In the genomic region with DNA sequence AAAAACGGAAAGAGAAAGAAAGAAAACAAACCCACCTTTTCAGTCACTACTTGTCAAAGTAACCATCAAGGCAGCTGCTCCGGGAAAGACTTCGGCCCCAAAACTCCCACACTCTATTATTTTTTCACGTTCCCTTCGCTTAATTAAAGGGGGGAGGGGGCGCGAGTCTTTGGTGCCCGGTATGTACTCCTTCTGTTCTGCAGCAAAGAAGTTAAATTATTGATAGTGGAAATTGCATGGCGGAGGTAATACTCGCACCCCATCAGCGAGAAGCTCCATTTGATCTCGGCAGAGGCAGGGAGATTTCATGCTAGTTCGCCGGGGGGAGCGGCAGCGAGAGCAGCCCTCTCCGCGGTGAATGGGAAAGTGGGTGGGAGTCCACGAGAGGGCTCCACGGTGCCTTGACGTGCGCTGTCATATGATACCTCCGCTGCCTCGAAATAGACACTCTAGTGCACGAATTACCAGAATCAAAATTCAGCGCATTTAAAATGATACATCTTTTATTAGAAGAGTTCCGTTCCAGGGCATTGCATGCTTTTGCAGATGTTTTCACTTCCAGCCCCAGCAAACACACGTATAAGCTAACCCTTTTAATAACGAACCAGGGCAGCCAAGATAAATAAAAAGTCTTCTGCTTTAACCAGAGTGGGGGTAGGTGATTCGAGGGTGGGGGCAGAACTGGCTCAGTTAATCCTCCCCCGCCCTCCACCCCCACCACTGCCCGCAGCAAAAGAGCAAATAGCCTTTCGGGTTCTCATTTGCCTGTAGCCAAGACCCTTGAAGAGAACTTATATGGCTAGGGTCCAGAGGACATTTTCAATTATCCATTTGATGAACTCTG, we compare ENCODE assay signal across 1 cellular context.
TF ChIP-seq lines count a peak whose summit lies in the region.

No MANE protein-coding gene starts in this region.

TF ChIP-seq in HEK293, 187 proteins besides CTCF, POLR2A, EP300 and RAD21 (continued from another document):
- TF ChIP-seq ZNF394 (tag by site-specific recombination; IDR thresholded peaks at IDR 0.05; ENCODE audit: borderline replicate concordance), result no peak
- no peak for TF ChIP-seq SCRT2 (tag by site-specific recombination; IDR thresholded peaks at IDR 0.05)
- TF ChIP-seq, protein P1, sequence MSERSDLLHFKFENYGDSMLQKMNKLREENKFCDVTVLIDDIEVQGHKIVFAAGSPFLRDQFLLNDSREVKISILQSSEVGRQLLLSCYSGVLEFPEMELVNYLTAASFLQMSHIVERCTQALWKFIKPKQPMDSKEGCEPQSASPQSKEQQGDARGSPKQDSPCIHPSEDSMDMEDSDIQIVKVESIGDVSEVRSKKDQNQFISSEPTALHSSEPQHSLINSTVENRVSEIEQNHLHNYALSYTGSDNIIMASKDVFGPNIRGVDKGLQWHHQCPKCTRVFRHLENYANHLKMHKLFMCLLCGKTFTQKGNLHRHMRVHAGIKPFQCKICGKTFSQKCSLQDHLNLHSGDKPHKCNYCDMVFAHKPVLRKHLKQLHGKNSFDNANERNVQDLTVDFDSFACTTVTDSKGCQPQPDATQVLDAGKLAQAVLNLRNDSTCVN (tag by site-specific recombination; optimal IDR thresholded peaks at IDR 0.05), result no peak
- TF ChIP-seq, protein P2, sequence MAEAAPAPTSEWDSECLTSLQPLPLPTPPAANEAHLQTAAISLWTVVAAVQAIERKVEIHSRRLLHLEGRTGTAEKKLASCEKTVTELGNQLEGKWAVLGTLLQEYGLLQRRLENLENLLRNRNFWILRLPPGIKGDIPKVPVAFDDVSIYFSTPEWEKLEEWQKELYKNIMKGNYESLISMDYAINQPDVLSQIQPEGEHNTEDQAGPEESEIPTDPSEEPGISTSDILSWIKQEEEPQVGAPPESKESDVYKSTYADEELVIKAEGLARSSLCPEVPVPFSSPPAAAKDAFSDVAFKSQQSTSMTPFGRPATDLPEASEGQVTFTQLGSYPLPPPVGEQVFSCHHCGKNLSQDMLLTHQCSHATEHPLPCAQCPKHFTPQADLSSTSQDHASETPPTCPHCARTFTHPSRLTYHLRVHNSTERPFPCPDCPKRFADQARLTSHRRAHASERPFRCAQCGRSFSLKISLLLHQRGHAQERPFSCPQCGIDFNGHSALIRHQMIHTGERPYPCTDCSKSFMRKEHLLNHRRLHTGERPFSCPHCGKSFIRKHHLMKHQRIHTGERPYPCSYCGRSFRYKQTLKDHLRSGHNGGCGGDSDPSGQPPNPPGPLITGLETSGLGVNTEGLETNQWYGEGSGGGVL (tag by site-specific recombination; IDR thresholded peaks at IDR 0.05), result peak; percentile 61
- TF ChIP-seq, protein P3, sequence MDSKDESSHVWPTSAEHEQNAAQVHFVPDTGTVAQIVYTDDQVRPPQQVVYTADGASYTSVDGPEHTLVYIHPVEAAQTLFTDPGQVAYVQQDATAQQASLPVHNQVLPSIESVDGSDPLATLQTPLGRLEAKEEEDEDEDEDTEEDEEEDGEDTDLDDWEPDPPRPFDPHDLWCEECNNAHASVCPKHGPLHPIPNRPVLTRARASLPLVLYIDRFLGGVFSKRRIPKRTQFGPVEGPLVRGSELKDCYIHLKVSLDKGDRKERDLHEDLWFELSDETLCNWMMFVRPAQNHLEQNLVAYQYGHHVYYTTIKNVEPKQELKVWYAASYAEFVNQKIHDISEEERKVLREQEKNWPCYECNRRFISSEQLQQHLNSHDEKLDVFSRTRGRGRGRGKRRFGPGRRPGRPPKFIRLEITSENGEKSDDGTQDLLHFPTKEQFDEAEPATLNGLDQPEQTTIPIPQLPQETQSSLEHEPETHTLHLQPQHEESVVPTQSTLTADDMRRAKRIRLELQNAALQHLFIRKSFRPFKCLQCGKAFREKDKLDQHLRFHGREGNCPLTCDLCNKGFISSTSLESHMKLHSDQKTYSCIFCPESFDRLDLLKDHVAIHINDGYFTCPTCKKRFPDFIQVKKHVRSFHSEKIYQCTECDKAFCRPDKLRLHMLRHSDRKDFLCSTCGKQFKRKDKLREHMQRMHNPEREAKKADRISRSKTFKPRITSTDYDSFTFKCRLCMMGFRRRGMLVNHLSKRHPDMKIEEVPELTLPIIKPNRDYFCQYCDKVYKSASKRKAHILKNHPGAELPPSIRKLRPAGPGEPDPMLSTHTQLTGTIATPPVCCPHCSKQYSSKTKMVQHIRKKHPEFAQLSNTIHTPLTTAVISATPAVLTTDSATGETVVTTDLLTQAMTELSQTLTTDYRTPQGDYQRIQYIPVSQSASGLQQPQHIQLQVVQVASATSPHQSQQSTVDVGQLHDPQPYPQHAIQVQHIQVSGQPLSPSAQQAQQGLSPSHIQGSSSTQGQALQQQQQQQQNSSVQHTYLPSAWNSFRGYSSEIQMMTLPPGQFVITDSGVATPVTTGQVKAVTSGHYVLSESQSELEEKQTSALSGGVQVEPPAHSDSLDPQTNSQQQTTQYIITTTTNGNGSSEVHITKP (tag by site-specific recombination; IDR thresholded peaks at IDR 0.05), result peak; percentile 75
- TF ChIP-seq, protein P4, sequence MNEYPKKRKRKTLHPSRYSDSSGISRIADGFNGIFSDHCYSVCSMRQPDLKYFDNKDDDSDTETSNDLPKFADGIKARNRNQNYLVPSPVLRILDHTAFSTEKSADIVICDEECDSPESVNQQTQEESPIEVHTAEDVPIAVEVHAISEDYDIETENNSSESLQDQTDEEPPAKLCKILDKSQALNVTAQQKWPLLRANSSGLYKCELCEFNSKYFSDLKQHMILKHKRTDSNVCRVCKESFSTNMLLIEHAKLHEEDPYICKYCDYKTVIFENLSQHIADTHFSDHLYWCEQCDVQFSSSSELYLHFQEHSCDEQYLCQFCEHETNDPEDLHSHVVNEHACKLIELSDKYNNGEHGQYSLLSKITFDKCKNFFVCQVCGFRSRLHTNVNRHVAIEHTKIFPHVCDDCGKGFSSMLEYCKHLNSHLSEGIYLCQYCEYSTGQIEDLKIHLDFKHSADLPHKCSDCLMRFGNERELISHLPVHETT (tag by site-specific recombination; IDR thresholded peaks at IDR 0.05), result no peak
- no peak for TF ChIP-seq SCRT1 (tag by site-specific recombination; IDR thresholded peaks at IDR 0.05; ENCODE audit: borderline replicate concordance)
- TF ChIP-seq, protein P5, sequence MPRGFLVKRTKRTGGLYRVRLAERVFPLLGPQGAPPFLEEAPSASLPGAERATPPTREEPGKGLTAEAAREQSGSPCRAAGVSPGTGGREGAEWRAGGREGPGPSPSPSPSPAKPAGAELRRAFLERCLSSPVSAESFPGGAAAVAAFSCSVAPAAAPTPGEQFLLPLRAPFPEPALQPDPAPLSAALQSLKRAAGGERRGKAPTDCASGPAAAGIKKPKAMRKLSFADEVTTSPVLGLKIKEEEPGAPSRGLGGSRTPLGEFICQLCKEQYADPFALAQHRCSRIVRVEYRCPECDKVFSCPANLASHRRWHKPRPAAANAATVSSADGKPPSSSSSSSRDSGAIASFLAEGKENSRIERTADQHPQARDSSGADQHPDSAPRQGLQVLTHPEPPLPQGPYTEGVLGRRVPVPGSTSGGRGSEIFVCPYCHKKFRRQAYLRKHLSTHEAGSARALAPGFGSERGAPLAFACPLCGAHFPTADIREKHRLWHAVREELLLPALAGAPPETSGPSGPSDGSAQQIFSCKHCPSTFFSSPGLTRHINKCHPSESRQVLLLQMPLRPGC (tag by site-specific recombination; IDR thresholded peaks at IDR 0.05), result no peak
- TF ChIP-seq ZNF660 (tag by site-specific recombination; IDR thresholded peaks at IDR 0.05), result no peak
- no peak for TF ChIP-seq ZNF274 (IDR thresholded peaks at IDR 0.05; ENCODE audit: low read length)
- no peak for TF ChIP-seq ZNF274 (tag by site-specific recombination; IDR thresholded peaks at IDR 0.05; ENCODE audit: borderline replicate concordance)
- TF ChIP-seq, protein P6, sequence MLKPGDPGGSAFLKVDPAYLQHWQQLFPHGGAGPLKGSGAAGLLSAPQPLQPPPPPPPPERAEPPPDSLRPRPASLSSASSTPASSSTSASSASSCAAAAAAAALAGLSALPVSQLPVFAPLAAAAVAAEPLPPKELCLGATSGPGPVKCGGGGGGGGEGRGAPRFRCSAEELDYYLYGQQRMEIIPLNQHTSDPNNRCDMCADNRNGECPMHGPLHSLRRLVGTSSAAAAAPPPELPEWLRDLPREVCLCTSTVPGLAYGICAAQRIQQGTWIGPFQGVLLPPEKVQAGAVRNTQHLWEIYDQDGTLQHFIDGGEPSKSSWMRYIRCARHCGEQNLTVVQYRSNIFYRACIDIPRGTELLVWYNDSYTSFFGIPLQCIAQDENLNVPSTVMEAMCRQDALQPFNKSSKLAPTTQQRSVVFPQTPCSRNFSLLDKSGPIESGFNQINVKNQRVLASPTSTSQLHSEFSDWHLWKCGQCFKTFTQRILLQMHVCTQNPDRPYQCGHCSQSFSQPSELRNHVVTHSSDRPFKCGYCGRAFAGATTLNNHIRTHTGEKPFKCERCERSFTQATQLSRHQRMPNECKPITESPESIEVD (tag by site-specific recombination; IDR thresholded peaks at IDR 0.05), result no peak
- TF ChIP-seq ZNF514 (tag by site-specific recombination; IDR thresholded peaks at IDR 0.05), result no peak
- TF ChIP-seq ZFP3 (tag by site-specific recombination; IDR thresholded peaks at IDR 0.05; ENCODE audit: low read depth), result no peak
- TF ChIP-seq, protein P7, sequence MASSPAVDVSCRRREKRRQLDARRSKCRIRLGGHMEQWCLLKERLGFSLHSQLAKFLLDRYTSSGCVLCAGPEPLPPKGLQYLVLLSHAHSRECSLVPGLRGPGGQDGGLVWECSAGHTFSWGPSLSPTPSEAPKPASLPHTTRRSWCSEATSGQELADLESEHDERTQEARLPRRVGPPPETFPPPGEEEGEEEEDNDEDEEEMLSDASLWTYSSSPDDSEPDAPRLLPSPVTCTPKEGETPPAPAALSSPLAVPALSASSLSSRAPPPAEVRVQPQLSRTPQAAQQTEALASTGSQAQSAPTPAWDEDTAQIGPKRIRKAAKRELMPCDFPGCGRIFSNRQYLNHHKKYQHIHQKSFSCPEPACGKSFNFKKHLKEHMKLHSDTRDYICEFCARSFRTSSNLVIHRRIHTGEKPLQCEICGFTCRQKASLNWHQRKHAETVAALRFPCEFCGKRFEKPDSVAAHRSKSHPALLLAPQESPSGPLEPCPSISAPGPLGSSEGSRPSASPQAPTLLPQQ (tag by site-specific recombination; IDR thresholded peaks at IDR 0.05), result 0 out of 2 replicates have a peak, but pooled peaks have one; percentile 17
